In genomic region chr16:84277244-84277823, GRCh38 we compare ENCODE assay signal across 8 cellular contexts. TPM values are rescaled to one million over a fixed set of nuclear protein-coding genes. Genes with fewer than 3 reads are reported as not detected.
A peak's percentile ranks its signal among the peaks of the same experiment; 100 is the strongest.
DNase-seq lines count a peak whose midpoint lies in the region; TF ChIP-seq lines count a peak whose summit lies in the region.

No MANE protein-coding gene starts in this region.

- H3K4me3 Mint-ChIP-seq in activated CD4-positive, alpha-beta memory T cell treated with anti-CD3 and anti-CD28 coated beads, Interleukin-2, amount 10 ng/mL, durations not matched to agents 7 days and 5 days: no peak overlapping the region
- H3K4me3 Mint-ChIP-seq in mesothelial cell of epicardium: no peak overlapping the region

- no peaks in the 10 kb centered on the region for H3K36me3 Mint-ChIP-seq in activated CD4-positive, alpha-beta memory T cell treated with anti-CD3 and anti-CD28 coated beads, Interleukin-2, amount 10 ng/mL, durations not matched to agents 7 days and 5 days (ENCODE audit: low read depth)
- H3K36me3 Mint-ChIP-seq in mesothelial cell of epicardium: no peaks in the 10 kb centered on the region

- peak; percentile 85 for TF ChIP-seq CTCF in mesothelial cell of epicardium (IDR thresholded peaks at IDR 0.05; ENCODE audit: unreplicated experiment)

- peak; percentile 72 for DNase-seq in activated gamma-delta T cell treated with Interleukin-2 at 50 U/mL for 16 hours
- no peak for DNase-seq in activated gamma-delta T cell (lab: John Stamatoyannopoulos, UW)
- peak; percentile 48 for DNase-seq in NCI-H2227 (lab: John Stamatoyannopoulos, UW; ENCODE audit: unreplicated experiment)
- DNase-seq in activated CD4-positive, alpha-beta memory T cell treated with anti-CD3 and anti-CD28 coated beads, Interleukin-2, amount 10 ng/mL, durations not matched to agents 7 days and 5 days: peak; percentile 73
- peak; percentile 73 for DNase-seq in ecto neural progenitor cell (ENCODE audit: low spot score)
- DNase-seq in mesothelial cell of epicardium (ENCODE audit: low spot score in 2 of 2, unreplicated experiment in 2 of 2): peak; percentile 51 to 77
- peak; percentile 58 for DNase-seq in stimulated activated CD8-positive, alpha-beta memory T cell treated with anti-CD3 and anti-CD28 coated beads, Interleukin-4, amount 100 ng/mL, for 24 hours (ENCODE audit: low read depth)
- no peak for DNase-seq in middle frontal gyrus (ENCODE audit: extremely low spot score, low spot score)

- peaks cover 7% of the 10 kb centered on the region for H3K27me3 Mint-ChIP-seq in activated CD4-positive, alpha-beta memory T cell treated with anti-CD3 and anti-CD28 coated beads, Interleukin-2, amount 10 ng/mL, durations not matched to agents 7 days and 5 days
- H3K27me3 Mint-ChIP-seq in mesothelial cell of epicardium (ENCODE audit: low read depth): no peaks in the 10 kb centered on the region

- H3K9me3 Mint-ChIP-seq in activated CD4-positive, alpha-beta memory T cell treated with anti-CD3 and anti-CD28 coated beads, Interleukin-2, amount 10 ng/mL, durations not matched to agents 7 days and 5 days: no peaks in the 10 kb centered on the region
- H3K9me3 Mint-ChIP-seq in mesothelial cell of epicardium: no peaks in the 10 kb centered on the region

- CTCF ChIA-PET in activated CD4-positive, alpha-beta memory T cell treated with anti-CD3 and anti-CD28 coated beads, Interleukin-2, amount 10 ng/mL, durations not matched to agents 7 days and 5 days (lab: Charles Lee): interaction anchor here (0.5 to 2.7 kb wide), 16 partner anchors 10 to 452 kb away, joined by 3 to 22 read pairs (median 4); partner anchors contain the start of gene MEAK7

- H3K4me1 Mint-ChIP-seq in activated CD4-positive, alpha-beta memory T cell treated with anti-CD3 and anti-CD28 coated beads, Interleukin-2, amount 10 ng/mL, durations not matched to agents 7 days and 5 days: no peaks in the 10 kb centered on the region
- no peaks in the 10 kb centered on the region for H3K4me1 Mint-ChIP-seq in mesothelial cell of epicardium

- H3K27ac Mint-ChIP-seq in activated CD4-positive, alpha-beta memory T cell treated with anti-CD3 and anti-CD28 coated beads, Interleukin-2, amount 10 ng/mL, durations not matched to agents 7 days and 5 days: no peak overlapping the region
- H3K27ac Mint-ChIP-seq in mesothelial cell of epicardium: no peak overlapping the region

- POLR2A ChIA-PET in activated CD4-positive, alpha-beta memory T cell treated with anti-CD3 and anti-CD28 coated beads, Interleukin-2, amount 10 ng/mL, durations not matched to agents 7 days and 5 days (lab: Charles Lee): interaction anchor here (0.9 kb wide), 1 partner anchor 199 kb away, joined by 3 read pairs; no protein-coding TSS in a partner anchor

RNA-seq across cellular contexts. Expression of gene WFDC1, which starts 17.3 kb away (rescaled TPM):
- total RNA-seq in activated CD4-positive, alpha-beta memory T cell treated with anti-CD3 and anti-CD28 coated beads, Interleukin-2, amount 10 ng/mL, durations not matched to agents 7 days and 5 days: not detected
- total RNA-seq in mesothelial cell of epicardium: 2.2 to 3.0 TPM (median 2.6 TPM) in 3 replicates

RNA-seq across cellular contexts. Expression of gene KCNG4, which starts 37.5 kb away (rescaled TPM):
- not detected for total RNA-seq in activated CD4-positive, alpha-beta memory T cell treated with anti-CD3 and anti-CD28 coated beads, Interleukin-2, amount 10 ng/mL, durations not matched to agents 7 days and 5 days
- not detected in 3 replicates for total RNA-seq in mesothelial cell of epicardium

Comparison
In these comparisons a context has a peak if more than half of its experiments do, and no peak if none do; other contexts are left out.
1. DNase-seq: peak in activated gamma-delta T cell treated with Interleukin-2 at 50 U/mL for 16 hours (single experiment), NCI-H2227 (single experiment), activated CD4-positive, alpha-beta memory T cell treated with anti-CD3 and anti-CD28 coated beads, Interleukin-2, amount 10 ng/mL, durations not matched to agents 7 days and 5 days (single experiment), ecto neural progenitor cell (single experiment), mesothelial cell of epicardium (2 of 2) and stimulated activated CD8-positive, alpha-beta memory T cell treated with anti-CD3 and anti-CD28 coated beads, Interleukin-4, amount 100 ng/mL, for 24 hours (single experiment); none in activated gamma-delta T cell (single experiment) and middle frontal gyrus (single experiment).